In genomic region chr20:3669710-3670367, GRCh38 we compare ENCODE assay signal across 1 cellular context.
TF ChIP-seq lines count a peak whose summit lies in the region.

No MANE protein-coding gene starts in this region.

TF ChIP-seq in H1, 55 proteins besides CTCF, POLR2A, EP300 and RAD21:
- TF ChIP-seq NANOG (IDR thresholded peaks at IDR 0.05; ENCODE audit: insufficient read depth, low read depth, low read length, poor library complexity, severe bottlenecking) (no peak), GABPA (IDR thresholded peaks at IDR 0.05; ENCODE audit: borderline replicate concordance, insufficient read depth, low read length) (no peak), EGR1 (IDR thresholded peaks at IDR 0.05; ENCODE audit: borderline replicate concordance, low read depth, low read length) (no peak)
